ENCODE assay signal across 31 cellular contexts in genomic region chr9:89625721-89626687, GRCh38.
"Had no signal": no experiment of that assay in that cellular context is flagged by ENCODE, and none has a peak within 500 bp of the region (broad histone marks: within the 10 kb centered on the region; RNA-seq: fewer than 3 reads in every experiment).

No MANE protein-coding gene starts in this region.

- FAIRE-seq: astrocyte, colon, small intestine, TTC549, urothelium cell line had no signal

- H3K27ac ChIP-seq: brain microvascular endothelial cell, left ventricle myocardium inferior, ovary, testis, VCaP had no signal

- H3K4me3 ChIP-seq: heart left ventricle, left ventricle myocardium inferior, ovary, testis, transverse colon had no signal

- H3K27me3 ChIP-seq: brain microvascular endothelial cell, heart left ventricle, neutrophil, ovary, testis, transverse colon had no signal

- H3K36me3 ChIP-seq: brain microvascular endothelial cell, heart left ventricle, left ventricle myocardium inferior, neutrophil, ovary, transverse colon had no signal

- DNase-seq: activated CD4-positive, alpha-beta T cell treated with anti-CD3 and anti-CD28 coated beads for 4 hours; activated CD4-positive, alpha-beta T cell treated with anti-CD3 and anti-CD28 coated beads, Interleukin-2, amount 50 U/mL, for 48 hours; activated CD8-positive, alpha-beta memory T cell treated with anti-CD3 and anti-CD28 coated beads for 24 hours; activated effector memory CD4-positive, alpha-beta T cell treated with anti-CD3 and anti-CD28 coated beads, Interleukin-2, amount 50 U/mL, for 16 hours; activated naive CD4-positive, alpha-beta T cell treated with anti-CD3 and anti-CD28 coated beads for 36 hours; activated naive CD8-positive, alpha-beta T cell treated with anti-CD3 and anti-CD28 coated beads, Interleukin-2, amount 10 ng/mL, durations not matched to agents 7 days and 5 days; amniotic stem cell; brain microvascular endothelial cell; effector CD8-positive, alpha-beta T cell; erythroblast; foreskin fibroblast; heart left ventricle; kidney glomerular epithelial cell; left ventricle myocardium inferior; mammary epithelial cell; ovary; small intestine; stimulated activated CD4-positive, alpha-beta T cell treated with anti-CD3 and anti-CD28 coated beads, Interleukin-2, amount 100 ng/mL, for 24 hours; stimulated activated naive CD4-positive, alpha-beta T cell; T-helper 9 cell; testis; transverse colon had no signal

- H3K4me3 Mint-ChIP-seq: activated naive CD4-positive, alpha-beta T cell treated with anti-CD3 and anti-CD28 coated beads for 36 hours; activated naive CD8-positive, alpha-beta T cell treated with anti-CD3 and anti-CD28 coated beads, Interleukin-2, amount 10 ng/mL, durations not matched to agents 7 days and 5 days; nephron had no signal

- ATAC-seq: heart left ventricle, sciatic nerve had no signal

- H3K36me3 Mint-ChIP-seq: activated naive CD8-positive, alpha-beta T cell treated with anti-CD3 and anti-CD28 coated beads, Interleukin-2, amount 10 ng/mL, durations not matched to agents 7 days and 5 days had no signal

- H3K27ac Mint-ChIP-seq: activated naive CD4-positive, alpha-beta T cell treated with anti-CD3 and anti-CD28 coated beads for 36 hours; activated naive CD8-positive, alpha-beta T cell treated with anti-CD3 and anti-CD28 coated beads, Interleukin-2, amount 10 ng/mL, durations not matched to agents 7 days and 5 days; nephron; progenitor cell of endocrine pancreas had no signal

- H3K9me3 ChIP-seq: heart left ventricle, left ventricle myocardium inferior, neutrophil, ovary, testis, transverse colon had no signal

- H3K9me3 Mint-ChIP-seq: activated naive CD4-positive, alpha-beta T cell treated with anti-CD3 and anti-CD28 coated beads for 36 hours; activated naive CD8-positive, alpha-beta T cell treated with anti-CD3 and anti-CD28 coated beads, Interleukin-2, amount 10 ng/mL, durations not matched to agents 7 days and 5 days; nephron had no signal
